Comparison of ENCODE assay signal across 1 cellular context in genomic region chr1:203287896-203288295, GRCh38.
TF ChIP-seq lines count a peak whose summit lies in the region.

No MANE protein-coding gene starts in this region.

TF ChIP-seq in IMR-90, 13 proteins besides CTCF, POLR2A, EP300 and RAD21 (continued from another document):
- TF ChIP-seq USF2 (IDR thresholded peaks at IDR 0.05; ENCODE audit: low read depth, low read length) (no peak), NFE2L2 (IDR thresholded peaks at IDR 0.05; ENCODE audit: low read depth, low read length) (no peak), MAZ (IDR thresholded peaks at IDR 0.05; ENCODE audit: borderline replicate concordance, low read depth, low read length) (no peak), MAFK (IDR thresholded peaks at IDR 0.05; ENCODE audit: low read depth, low read length) (no peak), FOS (IDR thresholded peaks at IDR 0.05; ENCODE audit: low read depth, low read length) (no peak)
